ENCODE assay signal across 16 cellular contexts in genomic region chr2:48954311-48954710, GRCh38.
DNase-seq lines count a peak whose midpoint lies in the region; ATAC-seq and TF ChIP-seq lines count a peak whose summit lies in the region.
"Had no signal": no experiment of that assay in that cellular context is flagged by ENCODE, and none has a peak within 500 bp of the region (broad histone marks: within the 10 kb centered on the region; RNA-seq: fewer than 3 reads in every experiment).

No MANE protein-coding gene starts in this region.

- H4K91ac ChIP-seq in IMR-90 (ENCODE audit: insufficient read depth, low read depth, low read length) = no peak overlapping the region

- no CpG with 5 or more reads among the region's 3 CpGs for WGBS in IMR-90 (ENCODE audit: extremely low coverage in 2 of 2, insufficient read length in 1 of 2), 2 experiments
- no CpG with 5 or more reads among the region's 3 CpGs for WGBS in mesendoderm (ENCODE audit: extremely low coverage, insufficient coverage, low lambda C conversion rate)

- TF ChIP-seq POLR2A in IMR-90 (IDR thresholded peaks at IDR 0.05; ENCODE audit: low read depth, low read length) = no peak

- no peak overlapping the region for H3K9ac ChIP-seq in IMR-90 (ENCODE audit: low read depth, low read length)
- H3K9ac ChIP-seq in mesendoderm (ENCODE audit: low read length) = no peak overlapping the region
- H3K9ac ChIP-seq: BLaER1 had no signal

- no TSS peak for BruUV-seq in IMR-90 (replicated peaks; lab: Mats Ljungman, UMichigan)

- no peak overlapping the region for H3K4me3 ChIP-seq in IMR-90 (ENCODE audit: insufficient read depth, low read depth, low read length)
- H3K4me3 ChIP-seq in mesendoderm (ENCODE audit: low read length) = no peak overlapping the region
- H3K4me3 ChIP-seq: BLaER1 had no signal

- no peaks in the 10 kb centered on the region for H3K27me3 ChIP-seq in IMR-90 (ENCODE audit: control insufficient read depth, insufficient read depth, low read length)
- no peaks in the 10 kb centered on the region for H3K27me3 ChIP-seq in mesendoderm (ENCODE audit: insufficient read depth, low read length, poor library complexity)
- H3K27me3 ChIP-seq: BLaER1 had no signal

- H3K79me2 ChIP-seq in mesendoderm (ENCODE audit: control insufficient read depth, insufficient read depth, low read length) = no peaks in the 10 kb centered on the region

- peak overlapping the region; percentile 47; the same call in 1 of the 2 replicates for H3K18ac ChIP-seq in IMR-90 (ENCODE audit: low read depth, low read length)
- H3K18ac ChIP-seq in mesendoderm (ENCODE audit: low read length) = no peak overlapping the region

- H3K56ac ChIP-seq in IMR-90 (ENCODE audit: extremely low read depth, insufficient read depth, low read length) (no peak overlapping the region), mesendoderm (ENCODE audit: low read length) (no peak overlapping the region)

- H3K23ac ChIP-seq in IMR-90 (ENCODE audit: low read depth, low read length) (no peak overlapping the region), mesendoderm (ENCODE audit: low read length) (no peak overlapping the region)

- TF ChIP-seq RAD21 in IMR-90 (IDR thresholded peaks at IDR 0.05; ENCODE audit: low read length) = no peak

- TF ChIP-seq CTCF in IMR-90 (conservative IDR thresholded peaks at IDR 0.05; ENCODE audit: low read depth, low read length) (no peak), type B pancreatic cell (conservative IDR thresholded peaks at IDR 0.05) (no peak)

- no peak overlapping the region for H3K4ac ChIP-seq in IMR-90 (ENCODE audit: low read depth, low read length)
- H3K4ac ChIP-seq in mesendoderm (ENCODE audit: low read depth, low read length) = no peak overlapping the region

- no peak overlapping the region for H2AFZ ChIP-seq in IMR-90 (replicated peaks; ENCODE audit: low read length, poor library complexity)

- H2BK15ac ChIP-seq in IMR-90 (ENCODE audit: low read depth, low read length) (no peak overlapping the region), mesendoderm (replicated peaks; ENCODE audit: low read depth) (no peak overlapping the region)

- H3K27ac ChIP-seq in IMR-90 (ENCODE audit: insufficient read depth, low read length) (no peak overlapping the region), mesendoderm (ENCODE audit: low read depth, low read length) (no peak overlapping the region)
- H3K27ac ChIP-seq: BLaER1 had no signal

- POLR2A ChIA-PET in IMR-90 (lab: Charles Lee; ENCODE audit: unreplicated experiment) = no interaction called here

- in situ Hi-C loops in IMR-90 (cut with MboI; ENCODE audit: low sequenced_read_pairs) = no loop called here

- no peak overlapping the region for H2BK20ac ChIP-seq in IMR-90 (ENCODE audit: low read depth, low read length)

- ATAC-seq in IMR-90 (ENCODE audit: low read depth) = no peak
- no peak for ATAC-seq in effector memory CD8-positive, alpha-beta T cell (replicated peaks)
- ATAC-seq: HCT116 had no signal

- H3K9me3 Mint-ChIP-seq in type B pancreatic cell = peaks cover 8% of the 10 kb centered on the region
- no peaks in the 10 kb centered on the region for H3K9me3 Mint-ChIP-seq in effector memory CD8-positive, alpha-beta T cell

- dilution Hi-C loops in IMR-90 (cut with HindIII; ENCODE audit: low sequenced_read_pairs, unreplicated experiment) = no loop called here

- CTCF ChIA-PET in IMR-90 (lab: Yijun Ruan, JAX) = no interaction called here

- intact Hi-C loops in IMR-90 (cut with micrococcal nuclease) = no loop called here

- H3K27ac Mint-ChIP-seq in type B pancreatic cell = peak overlapping the region; percentile 95
- H3K27ac Mint-ChIP-seq in effector memory CD8-positive, alpha-beta T cell = no peak overlapping the region
- H3K27ac Mint-ChIP-seq: CD14-positive monocyte; CD4-positive, alpha-beta memory T cell; HFFc6 had no signal

- no peaks in the 10 kb centered on the region for H3K79me1 ChIP-seq in IMR-90 (ENCODE audit: low read depth in 1 of 2, low read length in 2 of 2)
- H3K79me1 ChIP-seq in mesendoderm (ENCODE audit: low read length) = no peaks in the 10 kb centered on the region

- no peak overlapping the region for H2AK9ac ChIP-seq in IMR-90 (replicated peaks; ENCODE audit: low read depth, low read length, poor library complexity)

- H3K9me1 ChIP-seq in IMR-90 (ENCODE audit: insufficient read depth, low read length) = no peaks in the 10 kb centered on the region

- H3K36me3 ChIP-seq in IMR-90 (ENCODE audit: control insufficient read depth, insufficient read depth, low read length) = no peaks in the 10 kb centered on the region
- H3K36me3 ChIP-seq in mesendoderm (ENCODE audit: control insufficient read depth, insufficient read depth, low read length) = no peaks in the 10 kb centered on the region
- H3K36me3 ChIP-seq: BLaER1 had no signal

- peaks cover 3% of the 10 kb centered on the region for H3K27me3 Mint-ChIP-seq in type B pancreatic cell
- no peaks in the 10 kb centered on the region for H3K27me3 Mint-ChIP-seq in effector memory CD8-positive, alpha-beta T cell

- 0 out of 2 replicates have a peak overlapping the region, but pooled peaks have one; percentile 58 for H4K5ac ChIP-seq in IMR-90 (ENCODE audit: low read depth, low read length)
- H4K5ac ChIP-seq in mesendoderm (ENCODE audit: low read length) = no peak overlapping the region

- H3K4me1 Mint-ChIP-seq in type B pancreatic cell (ENCODE audit: unreplicated experiment) = no peaks in the 10 kb centered on the region
- no peaks in the 10 kb centered on the region for H3K4me1 Mint-ChIP-seq in effector memory CD8-positive, alpha-beta T cell (ENCODE audit: low read depth in 2 of 2)
- H3K4me1 Mint-ChIP-seq: CD14-positive monocyte; CD4-positive, alpha-beta memory T cell had no signal

- no peaks in the 10 kb centered on the region for H3K9me3 ChIP-seq in IMR-90 (ENCODE audit: control insufficient read depth, insufficient read depth, low read length)
- H3K9me3 ChIP-seq: BLaER1 had no signal

- no peaks in the 10 kb centered on the region for H3K4me1 ChIP-seq in IMR-90 (ENCODE audit: control insufficient read depth, insufficient read depth, low read length)
- peaks cover 2% of the 10 kb centered on the region for H3K4me1 ChIP-seq in mesendoderm (ENCODE audit: control insufficient read depth, low read depth, low read length)
- H3K4me1 ChIP-seq: BLaER1 had no signal

- peak overlapping the region; percentile 29; the same call in 1 of the 2 replicates for H2BK120ac ChIP-seq in IMR-90 (ENCODE audit: low read depth, low read length)
- H2BK120ac ChIP-seq in mesendoderm (ENCODE audit: low read depth, low read length) = no peak overlapping the region

- H2AK5ac ChIP-seq in IMR-90 (ENCODE audit: low read depth, low read length) (no peak overlapping the region), mesendoderm (ENCODE audit: low read length) (no peak overlapping the region)

- peaks cover 4% of the 10 kb centered on the region for H3K36me3 Mint-ChIP-seq in type B pancreatic cell
- H3K36me3 Mint-ChIP-seq in effector memory CD8-positive, alpha-beta T cell (ENCODE audit: insufficient read depth) = no peaks in the 10 kb centered on the region
- H3K36me3 Mint-ChIP-seq: CD14-positive monocyte; CD4-positive, alpha-beta memory T cell had no signal

- DNase-seq in DMS53 (lab: John Stamatoyannopoulos, UW) = peak; percentile 7
- no peak for DNase-seq in IMR-90
- DNase-seq in mesendoderm = peak; percentile 6
- DNase-seq in type B pancreatic cell (ENCODE audit: extremely low spot score, unreplicated experiment) = no peak
- DNase-seq in DMS114 treated with DMSO at 0.1 percent for 48 hours (lab: John Stamatoyannopoulos, UW; ENCODE audit: unreplicated experiment) = no peak
- no peak for DNase-seq in effector memory CD8-positive, alpha-beta T cell
- no peak for DNase-seq in NCI-H1436 (lab: John Stamatoyannopoulos, UW)
- DNase-seq: 8988T; CD4-positive, alpha-beta memory T cell; GF-D8; GOT3; H7; HFFc6 had no signal

- H3K4me2 ChIP-seq in IMR-90 (ENCODE audit: low read depth, low read length) = no peak overlapping the region
- H3K4me2 ChIP-seq in mesendoderm (ENCODE audit: low read length) = no peak overlapping the region
- H3K4me2 ChIP-seq: BLaER1 had no signal

- no peaks in the 10 kb centered on the region for H4K20me1 ChIP-seq in IMR-90 (ENCODE audit: insufficient read depth, low read length)
- H4K20me1 ChIP-seq: BLaER1 had no signal

- H3K14ac ChIP-seq in IMR-90 (replicated peaks; ENCODE audit: low read depth, low read length) = no peak overlapping the region

- H3K4me3 Mint-ChIP-seq in type B pancreatic cell = peak overlapping the region; percentile 24
- H3K4me3 Mint-ChIP-seq in effector memory CD8-positive, alpha-beta T cell = no peak overlapping the region
- H3K4me3 Mint-ChIP-seq: CD14-positive monocyte; CD4-positive, alpha-beta memory T cell; HFFc6 had no signal

- H2BK5ac ChIP-seq in IMR-90 (ENCODE audit: low read depth, low read length, poor library complexity, severe bottlenecking) = no peak overlapping the region
- no peak overlapping the region for H2BK5ac ChIP-seq in mesendoderm (ENCODE audit: low read length)

- no peak overlapping the region for H4K8ac ChIP-seq in IMR-90 (ENCODE audit: low read depth in 2 of 2, low read length in 2 of 2)
- no peak overlapping the region for H4K8ac ChIP-seq in mesendoderm (ENCODE audit: low read depth, low read length)

TF ChIP-seq in IMR-90, 13 proteins besides CTCF, POLR2A, EP300 and RAD21:
- no peak for TF ChIP-seq BHLHE40 (IDR thresholded peaks at IDR 0.05; ENCODE audit: low read depth, low read length)

Comparison
In these comparisons a context has a peak if more than half of its experiments do, and no peak if none do; other contexts are left out.
1. DNase-seq: peak in DMS53 (single experiment) and mesendoderm (single experiment); none in IMR-90 (single experiment), type B pancreatic cell (single experiment), DMS114 treated with DMSO at 0.1 percent for 48 hours (single experiment), effector memory CD8-positive, alpha-beta T cell (0 of 3) and NCI-H1436 (single experiment).